ENCODE assay signal across 22 cellular contexts in genomic region chr18:11052800-11053199, GRCh38.
DNase-seq lines count a peak whose midpoint lies in the region; ATAC-seq, FAIRE-seq and TF ChIP-seq lines count a peak whose summit lies in the region.
"Had no signal": no experiment of that assay in that cellular context is flagged by ENCODE, and none has a peak within 500 bp of the region (broad histone marks: within the 10 kb centered on the region; RNA-seq: fewer than 3 reads in every experiment).

No MANE protein-coding gene starts in this region.

- no peaks in the 10 kb centered on the region; a peak in 1 of 5 replicates for H3K27me3 ChIP-seq in HepG2 (ENCODE audit: control insufficient read depth in 1 of 2, insufficient read depth in 2 of 2, low read length in 2 of 2)
- no peaks in the 10 kb centered on the region for H3K27me3 ChIP-seq in right lobe of liver
- no peaks in the 10 kb centered on the region for H3K27me3 ChIP-seq in fibroblast of lung (ENCODE audit: control insufficient read depth, insufficient read depth, low read length)
- H3K27me3 ChIP-seq in sigmoid colon, result no peaks in the 10 kb centered on the region
- H3K27me3 ChIP-seq in pancreas, result no peaks in the 10 kb centered on the region
- H3K27me3 ChIP-seq: adrenal gland had no signal

- H3K79me2 ChIP-seq in HepG2 (ENCODE audit: insufficient read depth, low read length), result no peaks in the 10 kb centered on the region
- H3K79me2 ChIP-seq in fibroblast of lung (ENCODE audit: control insufficient read depth, insufficient read depth, low read length), result no peaks in the 10 kb centered on the region

- FAIRE-seq in HepG2 (lab: Jason Lieb, UNC), result no peak
- FAIRE-seq in pancreas (lab: Jason Lieb, UNC), result no peak
- FAIRE-seq: A549 had no signal

- TF ChIP-seq POLR2A in HepG2 (IDR thresholded peaks at IDR 0.05; ENCODE audit: insufficient read depth in 1 of 2, low read depth in 2 of 2, low read length in 2 of 2) (no peak), right lobe of liver (IDR thresholded peaks at IDR 0.05) (no peak), sigmoid colon (IDR thresholded peaks at IDR 0.05) (no peak)

- H3K9ac ChIP-seq in HepG2 (ENCODE audit: insufficient read depth, low read depth, low read length), result no peak overlapping the region
- no peak overlapping the region for H3K9ac ChIP-seq in fibroblast of lung (ENCODE audit: insufficient read depth, low read length)

- WGBS in HepG2 (ENCODE audit: low lambda C conversion rate), result 67% methylated on average over 3 of the region's 3 CpGs
- 85% methylated on average over 3 of the region's 3 CpGs for WGBS in right lobe of liver (ENCODE audit: insufficient coverage, low coverage, low lambda C conversion rate, missing lambda C conversion rate)
- 80 to 85% methylated on average over 3 of the region's 3 CpGs for WGBS in sigmoid colon, 2 donors
- 34 to 43% methylated on average over 3 of the region's 3 CpGs for WGBS in pancreas, 2 donors

- TF ChIP-seq CTCF in HepG2 (CRISPR knock-in tag; IDR thresholded peaks at IDR 0.05) (no peak), right lobe of liver (IDR thresholded peaks at IDR 0.05) (no peak), fibroblast of lung (conservative IDR thresholded peaks at IDR 0.05 in 1 of 2, IDR thresholded peaks at IDR 0.05 in 1 of 2; ENCODE audit: low read depth in 1 of 2, low read length in 2 of 2) (no peak), sigmoid colon (IDR thresholded peaks at IDR 0.05) (no peak), pancreas (IDR thresholded peaks at IDR 0.05) (no peak)

- no peaks in the 10 kb centered on the region for H3K9me3 ChIP-seq in HepG2 (ENCODE audit: low read length)
- H3K9me3 ChIP-seq in right lobe of liver, result no peaks in the 10 kb centered on the region
- no peaks in the 10 kb centered on the region for H3K9me3 ChIP-seq in fibroblast of lung (ENCODE audit: control insufficient read depth, insufficient read depth, low read depth, low read length)
- H3K9me3 ChIP-seq in sigmoid colon, result no peaks in the 10 kb centered on the region
- H3K9me3 ChIP-seq in pancreas, result no peaks in the 10 kb centered on the region
- H3K9me3 ChIP-seq: A549, adrenal gland had no signal

- H3K36me3 ChIP-seq in HepG2 (replicated peaks in 1 of 2; ENCODE audit: control insufficient read depth in 1 of 2, insufficient read depth in 2 of 2, low read length in 2 of 2) (no peaks in the 10 kb centered on the region), right lobe of liver (no peaks in the 10 kb centered on the region), fibroblast of lung (ENCODE audit: control insufficient read depth, insufficient read depth, low read length) (no peaks in the 10 kb centered on the region), sigmoid colon (no peaks in the 10 kb centered on the region), pancreas (no peaks in the 10 kb centered on the region)
- H3K36me3 ChIP-seq: adrenal gland had no signal

- TF ChIP-seq EP300 in HepG2 (IDR thresholded peaks at IDR 0.05; ENCODE audit: low read depth in 2 of 2, low read length in 2 of 2), result no peak
- no peak for TF ChIP-seq EP300 in HepG2 (CRISPR knock-in tag; IDR thresholded peaks at IDR 0.05; ENCODE audit: borderline replicate concordance)
- TF ChIP-seq EP300 in sigmoid colon (IDR thresholded peaks at IDR 0.05), result no peak

- H3K4me2 ChIP-seq in HepG2 (ENCODE audit: low read depth, low read length) (no peak overlapping the region), fibroblast of lung (ENCODE audit: extremely low read depth, insufficient read depth, low read length) (no peak overlapping the region)
- H3K4me2 ChIP-seq: A549 had no signal

- ATAC-seq in HepG2, result no peak
- ATAC-seq in right lobe of liver, result no peak
- no peak for ATAC-seq in HG02870 (IDR thresholded peaks at IDR 0.05; ENCODE audit: unreplicated experiment)
- no peak for ATAC-seq in pancreas
- ATAC-seq: A549; activated T-cell treated with anti-CD3 and anti-CD28 coated beads, Interleukin-2, amount 50 U/mL, for 72 hours; HCT116; left colon; stimulated activated memory B cell treated with anti-CD40 and anti-IgM and Interleukin-4, amounts not matched to agents 10 μg/mL and 1 μg/mL and 100 μg/mL, for 72 hours had no signal

- TF ChIP-seq RAD21 in HepG2 (CRISPR knock-in tag; IDR thresholded peaks at IDR 0.05), result no peak

- CTCF ChIA-PET in HepG2 (lab: Yijun Ruan, JAX; ENCODE audit: low intra/inter-chr PET ratio, low total read pairs), result no interaction called here

- H3K4me1 ChIP-seq in HepG2 (ENCODE audit: insufficient read depth, low read length) (peaks cover 51% of the 10 kb centered on the region), right lobe of liver (no peaks in the 10 kb centered on the region), fibroblast of lung (ENCODE audit: control insufficient read depth, extremely low read depth, insufficient read depth, low read length) (no peaks in the 10 kb centered on the region), sigmoid colon (no peaks in the 10 kb centered on the region), pancreas (no peaks in the 10 kb centered on the region)
- H3K4me1 ChIP-seq: adrenal gland had no signal

- intact Hi-C loops in HepG2 (cut with micrococcal nuclease; ENCODE audit: unreplicated experiment), result no loop called here
- intact Hi-C loops in right lobe of liver (cut with DNase I), result no loop called here
- intact Hi-C loops in sigmoid colon (cut with DNase I), result no loop called here
- intact Hi-C loops in pancreas (cut with DNase I), result no loop called here

- H4K20me1 ChIP-seq in HepG2 (ENCODE audit: insufficient read depth, low read length) (no peaks in the 10 kb centered on the region), fibroblast of lung (ENCODE audit: control insufficient read depth, extremely low read depth, insufficient read depth, low read length) (no peaks in the 10 kb centered on the region)

- DNase-seq in HepG2 (ENCODE audit: low spot score) (no peak), right lobe of liver (no peak), NCI-H774 (lab: John Stamatoyannopoulos, UW) (peak; percentile 10), fibroblast of lung (ENCODE audit: low read depth in 2 of 2) (peak; percentile 36 to 41), sigmoid colon (no peak), pancreas (no peak)
- DNase-seq in activated T-cell treated with anti-CD3 and anti-CD28 coated beads, Interleukin-2, amount 50 U/mL, for 48 hours, result no peak
- DNase-seq: activated naive CD4-positive, alpha-beta T cell treated with Interleukin-2 at 50 U/mL for 16 hours; activated T-cell treated with anti-CD3 and anti-CD28 coated beads, Interleukin-2, amount 50 U/mL, for 72 hours; adrenal gland; DMS79 treated with DMSO at 0.1 percent for 48 hours; left colon; naive B cell; NCI-H2107; NCI-H524 treated with DMSO at 0.1 percent for 48 hours; nucleus accumbens; stimulated activated CD4-positive, alpha-beta T cell treated with anti-CD3 and anti-CD28 coated beads, Interleukin-4, amount 100 ng/mL, for 1 hour had no signal

- H2AFZ ChIP-seq in HepG2 (ENCODE audit: low read length), result no peak overlapping the region
- H2AFZ ChIP-seq in fibroblast of lung (ENCODE audit: low read length), result no peak overlapping the region

- H3K27ac ChIP-seq in HepG2 (ENCODE audit: extremely low read length, insufficient read depth, low read length) (no peak overlapping the region), right lobe of liver (no peak overlapping the region), fibroblast of lung (ENCODE audit: insufficient read depth, low read length) (no peak overlapping the region), sigmoid colon (no peak overlapping the region), pancreas (no peak overlapping the region)
- H3K27ac ChIP-seq: A549, adrenal gland, RWPE1 had no signal

- BruUV-seq in HepG2 (replicated peaks; lab: Mats Ljungman, UMichigan), result no TSS peak

- POLR2A ChIA-PET in HepG2 (lab: Yijun Ruan, JAX), result interaction anchor here (1.8 kb wide), 1 partner anchor 11 kb away, joined by 3 read pairs; no protein-coding TSS in a partner anchor

- in situ Hi-C loops in HepG2 (cut with HindIII; ENCODE audit: extremely low pct_ligation_motif_present, low pct_unique_long_range_greater_than_20kb), result no loop called here

- no peak overlapping the region for H3K4me3 ChIP-seq in HepG2 (replicated peaks in 1 of 3; ENCODE audit: insufficient read depth in 1 of 3, low read depth in 2 of 3, low read length in 3 of 3)
- H3K4me3 ChIP-seq in right lobe of liver, result no peak overlapping the region
- no peak overlapping the region for H3K4me3 ChIP-seq in fibroblast of lung (replicated peaks in 1 of 4; ENCODE audit: control extremely low read depth in 1 of 4, insufficient read depth in 1 of 4, low read depth in 3 of 4, low read length in 4 of 4)
- H3K4me3 ChIP-seq in sigmoid colon, result no peak overlapping the region
- no peak overlapping the region for H3K4me3 ChIP-seq in pancreas
- H3K4me3 ChIP-seq: A549, adrenal gland had no signal

TF ChIP-seq in HepG2, 621 proteins besides CTCF, POLR2A, EP300 and RAD21:
- TF ChIP-seq POLR2G (IDR thresholded peaks at IDR 0.05; ENCODE audit: low read depth, low read length), result no peak
- peak; percentile 34; the same call in 1 of the 2 replicates for TF ChIP-seq FOSL2 (CRISPR knock-in tag; IDR thresholded peaks at IDR 0.05)
TF ChIP-seq in HepG2: peak in this region for 1.

Comparison
In these comparisons a context has a peak if more than half of its experiments do, and no peak if none do; other contexts are left out.
1. DNase-seq: peak in NCI-H774 (single experiment) and fibroblast of lung (2 of 2); none in HepG2 (single experiment), right lobe of liver (0 of 3), activated T-cell treated with anti-CD3 and anti-CD28 coated beads, Interleukin-2, amount 50 U/mL, for 48 hours (0 of 2), sigmoid colon (single experiment) and pancreas (0 of 6).